In the genomic region with DNA sequence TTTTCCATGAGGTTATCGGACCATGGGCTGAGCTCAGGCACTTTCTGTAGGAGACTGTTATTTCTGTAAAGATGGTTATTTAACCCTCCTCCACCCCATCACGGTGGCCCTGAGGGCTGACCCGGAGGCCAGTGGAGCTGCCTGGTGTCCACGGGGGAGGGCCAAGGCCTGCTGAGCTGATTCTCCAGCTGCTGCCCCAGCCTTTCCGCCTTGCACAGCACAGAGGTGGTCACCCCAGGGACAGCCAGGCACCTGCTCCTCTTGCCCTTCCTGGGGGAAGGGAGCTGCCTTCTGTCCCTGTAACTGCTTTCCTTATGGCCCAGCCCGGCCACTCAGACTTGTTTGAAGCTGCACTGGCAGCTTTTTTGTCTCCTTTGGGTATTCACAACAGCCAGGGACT, we compare ENCODE assay signal across 26 cellular contexts. TPM values are rescaled to one million over a fixed set of nuclear protein-coding genes. Genes with fewer than 3 reads are reported as not detected.
DNase-seq lines count a peak whose midpoint lies in the region; ATAC-seq and TF ChIP-seq lines count a peak whose summit lies in the region.
"Had no signal": no experiment of that assay in that cellular context is flagged by ENCODE, and none has a peak within 500 bp of the region (broad histone marks: within the 10 kb centered on the region; RNA-seq: fewer than 3 reads in every experiment).

No MANE protein-coding gene starts in this region.

- H3K4me3 Mint-ChIP-seq in dendritic cell treated with granulocyte-macrophage colony-stimulating factor and Interleukin-4, amounts not matched to agents 40 ng/mL and 50 ng/mL, for 4 days = no peak overlapping the region
- H3K4me3 Mint-ChIP-seq in neural crest cell = peak overlapping the region; percentile 57
- H3K4me3 Mint-ChIP-seq: CD8-positive, alpha-beta T cell had no signal

- H3K4me1 ChIP-seq in HEK293 (ENCODE audit: control insufficient read depth, insufficient read depth, low read length) = no peaks in the 10 kb centered on the region; the same call in 1 of the 2 replicates

- H3K9me3 ChIP-seq in HEK293 (ENCODE audit: control insufficient read depth, insufficient read depth, low read depth, low read length) = no peaks in the 10 kb centered on the region

- no peak for TF ChIP-seq POLR2A in erythroblast (IDR thresholded peaks at IDR 0.05; ENCODE audit: low read length)

- H3K27ac ChIP-seq in 22Rv1 = peak overlapping the region; percentile 80
- no peak overlapping the region; the same call in 1 of the 2 replicates for H3K27ac ChIP-seq in HEK293 (ENCODE audit: extremely low read depth, low read depth, low read length)

- CTCF ChIA-PET in HEK293 (lab: Yijun Ruan, JAX) = no interaction called here

- H3K9me3 Mint-ChIP-seq in dendritic cell treated with granulocyte-macrophage colony-stimulating factor and Interleukin-4, amounts not matched to agents 40 ng/mL and 50 ng/mL, for 4 days = no peaks in the 10 kb centered on the region
- H3K9me3 Mint-ChIP-seq in neural crest cell = no peaks in the 10 kb centered on the region
- H3K9me3 Mint-ChIP-seq: CD8-positive, alpha-beta T cell had no signal

- H3K27ac Mint-ChIP-seq in dendritic cell treated with granulocyte-macrophage colony-stimulating factor and Interleukin-4, amounts not matched to agents 40 ng/mL and 50 ng/mL, for 4 days = peak overlapping the region; percentile 4
- H3K27ac Mint-ChIP-seq in neural crest cell (ENCODE audit: unreplicated experiment) = no peak overlapping the region
- H3K27ac Mint-ChIP-seq: CD8-positive, alpha-beta T cell had no signal

- TF ChIP-seq CTCF in 22Rv1 (IDR thresholded peaks at IDR 0.05) = no peak
- TF ChIP-seq CTCF in HEK293 (tag by site-specific recombination; IDR thresholded peaks at IDR 0.05) = no peak
- no peak for TF ChIP-seq CTCF in neural crest cell (conservative IDR thresholded peaks at IDR 0.05)

- H3K27me3 Mint-ChIP-seq in dendritic cell treated with granulocyte-macrophage colony-stimulating factor and Interleukin-4, amounts not matched to agents 40 ng/mL and 50 ng/mL, for 4 days = peaks cover 10% of the 10 kb centered on the region
- peaks cover 3% of the 10 kb centered on the region for H3K27me3 Mint-ChIP-seq in neural crest cell (ENCODE audit: low read depth)
- H3K27me3 Mint-ChIP-seq: progenitor cell of endocrine pancreas had no signal

- POLR2A ChIA-PET in HEK293 (lab: Yijun Ruan, JAX) = interaction anchor here (0.6 to 5.0 kb wide), 7 partner anchors 9 to 138 kb away, joined by 3 to 25 read pairs (median 4); a partner anchor contains a TSS

- ATAC-seq in HG02642 (IDR thresholded peaks at IDR 0.05; ENCODE audit: poor library complexity, unreplicated experiment) (no peak), HG03565 (IDR thresholded peaks at IDR 0.05; ENCODE audit: unreplicated experiment) (no peak)
- ATAC-seq: activated CD4-positive, CD25-positive, alpha-beta regulatory T cell treated with anti-CD3 and anti-CD28 coated beads, Interleukin-2, amount 50 U/mL, for 24 hours; CD8-positive, alpha-beta T cell; SK-N-SH treated with all-trans-retinoic acid at 6 μM for 48 hours had no signal

- peaks cover 7 to 65% of the 10 kb centered on the region in 2 experiments; a peak in 2 of 3 replicates for H3K36me3 ChIP-seq in HEK293 (ENCODE audit: control insufficient read depth in 2 of 2, insufficient read depth in 1 of 2, low read length in 2 of 2)

- H3K4me1 Mint-ChIP-seq in dendritic cell treated with granulocyte-macrophage colony-stimulating factor and Interleukin-4, amounts not matched to agents 40 ng/mL and 50 ng/mL, for 4 days (ENCODE audit: low read depth) = peaks cover 30% of the 10 kb centered on the region
- peaks cover 43% of the 10 kb centered on the region for H3K4me1 Mint-ChIP-seq in neural crest cell

- DNase-seq in neural crest cell (ENCODE audit: low read depth, low spot score) (no peak), COR-L47 (lab: John Stamatoyannopoulos, UW) (no peak), erythroblast (lab: John Stamatoyannopoulos, UW) (no peak)
- DNase-seq: activated effector memory CD4-positive, alpha-beta T cell treated with anti-CD3 and anti-CD28 coated beads, Interleukin-2, amount 50 U/mL, for 16 hours; amniotic stem cell; CD8-positive, alpha-beta T cell; DMS79 treated with DMSO at 0.1 percent for 48 hours; GOT3; hippocampal formation; NCI-H1048; NCI-H2029; NCI-H446; stimulated activated CD4-positive, alpha-beta T cell treated with anti-CD3 and anti-CD28 coated beads, Interleukin-4, amount 100 ng/mL, for 1 hour had no signal

- H3K4me3 ChIP-seq in HEK293 (ENCODE audit: low read depth, low read length) = no peak overlapping the region
- H3K4me3 ChIP-seq: lung, skin epidermis had no signal

- peaks cover 59% of the 10 kb centered on the region for H3K36me3 Mint-ChIP-seq in dendritic cell treated with granulocyte-macrophage colony-stimulating factor and Interleukin-4, amounts not matched to agents 40 ng/mL and 50 ng/mL, for 4 days (ENCODE audit: low read depth)
- H3K36me3 Mint-ChIP-seq in neural crest cell (ENCODE audit: low read depth) = peaks cover 18% of the 10 kb centered on the region

- intact Hi-C loops in dendritic cell treated with granulocyte-macrophage colony-stimulating factor and Interleukin-4, amounts not matched to agents 40 ng/mL and 50 ng/mL, for 4 days (cut with micrococcal nuclease) = no loop called here

TF ChIP-seq in HEK293, 187 proteins besides CTCF, POLR2A, EP300 and RAD21:
- TF ChIP-seq ZNF37A (tag by site-specific recombination; IDR thresholded peaks at IDR 0.05) (no peak), GLIS1 (tag by site-specific recombination; IDR thresholded peaks at IDR 0.05) (0 out of 2 replicates have a peak, but pooled peaks have one; percentile 11)

RNA-seq across cellular contexts. Expression of a gene that starts 2.6 kb away (rescaled TPM):
- 16.7 and 21.2 TPM in 2 replicates for total RNA-seq in neural crest cell

RNA-seq across cellular contexts. Expression of a gene that starts 7.6 kb away (rescaled TPM):
- total RNA-seq in neural crest cell = 7.3 and 7.8 TPM in 2 replicates

RNA-seq across cellular contexts. Expression of a gene that starts 11.1 kb away (rescaled TPM):
- not detected in 2 replicates for total RNA-seq in neural crest cell
- total RNA-seq: CD8-positive, alpha-beta T cell; dermis microvascular lymphatic vessel endothelial cell; fibroblast of villous mesenchyme; progenitor cell of endocrine pancreas; ureter had no signal

RNA-seq across cellular contexts. Expression of a gene that starts 18.4 kb away (rescaled TPM):
- 70.3 and 70.7 TPM in 2 replicates for total RNA-seq in neural crest cell

RNA-seq across cellular contexts. Expression of a gene that starts 24.3 kb away (rescaled TPM):
- 21.3 and 22.5 TPM in 2 replicates for total RNA-seq in neural crest cell
